Comparison of ENCODE assay signal across 1 cellular context in genomic region chr7:77209479-77210139, GRCh38.
A peak's percentile ranks its signal among the peaks of the same experiment; 100 is the strongest.
TF ChIP-seq lines count a peak whose summit lies in the region.

No MANE protein-coding gene starts in this region.

TF ChIP-seq in GM12878, 131 proteins besides CTCF, POLR2A, EP300 and RAD21:
- TF ChIP-seq SIX5 (IDR thresholded peaks at IDR 0.05; ENCODE audit: low read depth, low read length, severe bottlenecking) (no peak), PAX8 (IDR thresholded peaks at IDR 0.05) (no peak), SUZ12 (IDR thresholded peaks at IDR 0.05; ENCODE audit: unreplicated experiment) (no peak), CBX5 (IDR thresholded peaks at IDR 0.05; ENCODE audit: low read depth) (peak; percentile 97), PAX5 (IDR thresholded peaks at IDR 0.05; ENCODE audit: borderline replicate concordance, low read depth, low read length) (no peak)
TF ChIP-seq in GM12878: peak in this region for 1.
